In the genomic region with DNA sequence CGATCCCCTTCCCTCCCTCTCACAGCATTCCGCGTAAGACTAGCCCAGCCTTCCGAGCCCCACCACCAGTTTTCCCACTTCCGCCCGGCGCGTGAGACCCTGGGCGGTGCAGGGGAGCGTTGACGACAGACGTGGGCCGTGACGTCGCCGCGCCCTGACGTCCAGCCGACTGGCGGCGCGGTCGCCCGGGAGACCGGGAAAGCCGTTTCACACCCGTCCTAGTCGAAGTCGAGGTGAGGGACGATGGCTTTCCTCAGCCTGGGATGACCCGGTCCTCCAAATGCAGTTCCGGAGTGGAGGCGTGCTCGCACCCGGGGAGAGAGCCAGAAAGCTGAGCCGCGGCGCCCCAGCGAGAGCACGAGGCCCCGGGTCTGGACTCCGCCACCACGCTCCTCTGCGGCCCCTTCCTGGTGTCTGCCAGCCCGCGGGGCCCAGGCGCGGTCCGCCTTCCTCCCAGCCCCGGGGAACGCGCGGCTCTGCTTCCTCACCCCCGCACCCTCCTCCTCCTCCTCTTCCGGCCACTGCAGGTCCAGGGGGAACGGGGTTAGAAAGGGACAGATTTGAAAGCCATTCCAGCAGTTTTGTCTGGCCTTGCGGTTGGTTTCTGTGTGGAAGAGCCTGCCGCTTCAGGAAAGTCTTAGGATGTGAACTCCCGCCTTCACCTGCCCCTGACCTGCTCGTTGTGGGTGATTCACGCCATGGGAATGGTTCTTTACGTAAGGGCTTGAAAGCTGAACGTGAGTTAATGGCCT, we compare ENCODE assay signal across 9 cellular contexts. TPM values are rescaled to one million over a fixed set of nuclear protein-coding genes. Genes with fewer than 3 reads are reported as not detected.
DNase-seq lines count a peak whose midpoint lies in the region; ATAC-seq and TF ChIP-seq lines count a peak whose summit lies in the region.
"Had no signal": no experiment of that assay in that cellular context is flagged by ENCODE, and none has a peak within 500 bp of the region (broad histone marks: within the 10 kb centered on the region; RNA-seq: fewer than 3 reads in every experiment).

A gene (plus strand): TSS at position 210 of the 752 bp plus-strand sequence. CDS start 2,977 bp downstream, outside the sequence.

- peak within 1 kb of the TSS; percentile 63 to 78 (median 67) for H3K4me3 ChIP-seq in right lobe of liver

- H3K36me3 ChIP-seq in right lobe of liver = no peaks in the 10 kb centered on the region

- peak within 1 kb of the TSS; percentile 95 to 97 (median 95) for H3K27ac ChIP-seq in right lobe of liver

- DNase-seq in AG08395 (ENCODE audit: low spot score) = peak; percentile 79
- peak; percentile 82 for DNase-seq in NCI-H510A (lab: John Stamatoyannopoulos, UW)
- peak; percentile 44 to 45 for DNase-seq in activated CD4-positive, alpha-beta T cell treated with anti-CD3 and anti-CD28 coated beads, Interleukin-2, amount 50 U/mL, for 4 hours
- peak; percentile 74 to 89 for DNase-seq in dermis microvascular lymphatic vessel endothelial cell (ENCODE audit: low read depth in 2 of 2)
- peak; percentile 89 to 95 (median 89) for DNase-seq in right lobe of liver
- peak; percentile 75 for DNase-seq in stimulated activated CD4-positive, alpha-beta T cell treated with anti-CD3 and anti-CD28 coated beads, Interleukin-4, amount 100 ng/mL, for 24 hours

- TF ChIP-seq POLR2A in right lobe of liver (IDR thresholded peaks at IDR 0.05) = peak; percentile 85

- no peaks in the 10 kb centered on the region for H3K27me3 ChIP-seq in right lobe of liver

- H3K4me1 ChIP-seq in right lobe of liver = peaks cover 0 to 9% (median 3%) of the 10 kb centered on the region in 4 donors

- WGBS in right lobe of liver (ENCODE audit: insufficient coverage, low coverage, low lambda C conversion rate, missing lambda C conversion rate) = 0% methylated on average over 30 of the region's 63 CpGs

- no peaks in the 10 kb centered on the region for H3K9me3 ChIP-seq in right lobe of liver

- intact Hi-C loops in right lobe of liver (cut with DNase I) = loop anchor here in 1 of 2 donors (10.0 kb wide), 1 partner anchor 308 kb away; no protein-coding TSS in a partner anchor

- ATAC-seq in GM18873 (IDR thresholded peaks at IDR 0.05; ENCODE audit: low FRiP score, unreplicated experiment) (peak; percentile 89), HG03108 (IDR thresholded peaks at IDR 0.05; ENCODE audit: unreplicated experiment) (peak; percentile 91), right lobe of liver (peak; percentile 90 to 97 (median 96))

- TF ChIP-seq CTCF in right lobe of liver (IDR thresholded peaks at IDR 0.05) = peak in 1 of 4 donors; percentile 8

RNA-seq across cellular contexts. Expression of the gene that starts here (rescaled TPM):
- total RNA-seq in dermis microvascular lymphatic vessel endothelial cell (0.25 and 0.26 TPM in 2 replicates), right lobe of liver (1 to 10 TPM in 1 of 6 experiments, under 1 TPM in 3, not detected in 2; 0.49 to 1.4 (median 0.74) TPM)
- total RNA-seq: HT1080 had no signal

Comparison
In these comparisons a context has a peak if more than half of its experiments do, and no peak if none do; other contexts are left out.
1. Peak in every context shown above with its lines: DNase-seq, ATAC-seq, H3K4me3 ChIP-seq and H3K27ac ChIP-seq.
2. Peak in DNase-seq in dermis microvascular lymphatic vessel endothelial cell; RNA of the gene not detected or under 1 TPM.